1 cellular context compared by ENCODE assay signal in the genomic region with DNA sequence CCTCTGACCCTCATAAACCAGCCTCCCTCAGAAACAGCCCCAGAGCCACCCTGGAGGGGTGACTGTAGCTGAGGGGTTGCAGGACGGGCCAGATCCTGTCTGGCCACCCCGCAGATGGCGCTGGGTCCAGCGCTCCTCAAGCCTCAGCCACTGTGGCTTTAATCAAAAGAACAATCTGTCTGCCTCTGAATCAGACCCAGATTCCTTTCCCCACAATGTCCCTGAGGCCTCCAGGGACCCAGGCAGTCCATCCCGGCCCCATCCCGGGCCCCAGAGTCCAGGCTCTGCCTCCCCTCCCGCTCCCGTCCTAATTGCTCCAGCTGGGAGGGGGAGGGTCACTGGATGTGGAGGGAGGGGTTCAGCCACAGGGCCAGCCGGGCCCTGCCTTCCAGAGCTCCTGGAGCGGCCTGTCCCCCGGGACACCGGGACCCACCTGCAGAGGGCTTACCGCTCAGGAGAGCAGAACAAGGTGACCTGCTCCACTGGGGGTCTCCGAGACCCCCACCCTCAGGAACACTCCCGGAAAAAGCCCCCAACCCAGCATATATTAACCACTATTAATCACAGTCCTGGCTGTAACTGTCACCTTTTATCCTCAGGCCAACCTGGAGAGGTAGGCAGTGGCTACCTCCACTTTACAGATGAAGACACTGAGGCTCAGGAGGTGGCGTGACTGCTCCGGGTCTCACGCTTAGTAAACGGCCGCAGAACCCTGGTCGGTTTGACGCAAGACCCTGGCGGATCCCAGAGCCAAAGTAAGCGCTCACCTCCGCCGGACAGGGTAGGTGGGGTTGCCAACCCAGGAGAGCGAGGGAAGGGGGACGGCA.
TF ChIP-seq lines count a peak whose summit lies in the region.

No MANE protein-coding gene starts in this region.

TF ChIP-seq in HEK293, 187 proteins besides CTCF, POLR2A, EP300 and RAD21 (continued from another document):
- TF ChIP-seq, protein P1, sequence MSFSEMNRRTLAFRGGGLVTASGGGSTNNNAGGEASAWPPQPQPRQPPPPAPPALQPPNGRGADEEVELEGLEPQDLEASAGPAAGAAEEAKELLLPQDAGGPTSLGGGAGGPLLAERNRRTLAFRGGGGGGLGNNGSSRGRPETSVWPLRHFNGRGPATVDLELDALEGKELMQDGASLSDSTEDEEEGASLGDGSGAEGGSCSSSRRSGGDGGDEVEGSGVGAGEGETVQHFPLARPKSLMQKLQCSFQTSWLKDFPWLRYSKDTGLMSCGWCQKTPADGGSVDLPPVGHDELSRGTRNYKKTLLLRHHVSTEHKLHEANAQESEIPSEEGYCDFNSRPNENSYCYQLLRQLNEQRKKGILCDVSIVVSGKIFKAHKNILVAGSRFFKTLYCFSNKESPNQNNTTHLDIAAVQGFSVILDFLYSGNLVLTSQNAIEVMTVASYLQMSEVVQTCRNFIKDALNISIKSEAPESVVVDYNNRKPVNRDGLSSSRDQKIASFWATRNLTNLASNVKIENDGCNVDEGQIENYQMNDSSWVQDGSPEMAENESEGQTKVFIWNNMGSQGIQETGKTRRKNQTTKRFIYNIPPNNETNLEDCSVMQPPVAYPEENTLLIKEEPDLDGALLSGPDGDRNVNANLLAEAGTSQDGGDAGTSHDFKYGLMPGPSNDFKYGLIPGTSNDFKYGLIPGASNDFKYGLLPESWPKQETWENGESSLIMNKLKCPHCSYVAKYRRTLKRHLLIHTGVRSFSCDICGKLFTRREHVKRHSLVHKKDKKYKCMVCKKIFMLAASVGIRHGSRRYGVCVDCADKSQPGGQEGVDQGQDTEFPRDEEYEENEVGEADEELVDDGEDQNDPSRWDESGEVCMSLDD (tag by site-specific recombination; IDR thresholded peaks at IDR 0.05), result 0 out of 2 replicates have a peak, but pooled peaks have one; percentile 17
- TF ChIP-seq ZFHX2 (tag by site-specific recombination; conservative IDR thresholded peaks at IDR 0.05) (no peak), ZNF394 (tag by site-specific recombination; IDR thresholded peaks at IDR 0.05; ENCODE audit: borderline replicate concordance) (no peak), ZNF558 (tag by site-specific recombination; IDR thresholded peaks at IDR 0.05) (no peak), RBAK (tag by site-specific recombination; IDR thresholded peaks at IDR 0.05) (no peak), ZNF530 (tag by site-specific recombination; IDR thresholded peaks at IDR 0.05; ENCODE audit: low read depth) (no peak), ZNF423 (tag by site-specific recombination; IDR thresholded peaks at IDR 0.05) (0 out of 2 replicates have a peak, but pooled peaks have one; percentile 23), ZNF19 (tag by site-specific recombination; IDR thresholded peaks at IDR 0.05; ENCODE audit: low read depth) (no peak), OSR2 (tag by site-specific recombination; IDR thresholded peaks at IDR 0.05) (no peak), ZNF701 (tag by site-specific recombination; IDR thresholded peaks at IDR 0.05) (no peak), ZNF16 (tag by site-specific recombination; IDR thresholded peaks at IDR 0.05; ENCODE audit: low read depth) (no peak), ZNF114 (tag by site-specific recombination; IDR thresholded peaks at IDR 0.05) (no peak), ZNF555 (tag by site-specific recombination; conservative IDR thresholded peaks at IDR 0.05) (no peak), KLF9 (tag by site-specific recombination; IDR thresholded peaks at IDR 0.05; ENCODE audit: low read depth) (no peak), GLI2 (tag by site-specific recombination; IDR thresholded peaks at IDR 0.05; ENCODE audit: borderline replicate concordance, low read depth) (no peak), ZNF266 (tag by site-specific recombination; IDR thresholded peaks at IDR 0.05; ENCODE audit: low read depth) (no peak), ZNF10 (tag by site-specific recombination; IDR thresholded peaks at IDR 0.05) (no peak), TCF7L2 (IDR thresholded peaks at IDR 0.05; ENCODE audit: borderline replicate concordance, low read depth, low read length) (no peak), ZNF747 (tag by site-specific recombination; IDR thresholded peaks at IDR 0.05) (no peak), ZNF521 (tag by site-specific recombination; IDR thresholded peaks at IDR 0.05) (no peak), ZNF600 (tag by site-specific recombination; IDR thresholded peaks at IDR 0.05) (no peak), IKZF3 (tag by site-specific recombination; IDR thresholded peaks at IDR 0.05) (peak; percentile 77), EGR2 (tag by site-specific recombination; IDR thresholded peaks at IDR 0.05; ENCODE audit: low read depth) (no peak), ZNF324 (tag by site-specific recombination; IDR thresholded peaks at IDR 0.05) (no peak), ZBTB7A (tag by site-specific recombination; IDR thresholded peaks at IDR 0.05; ENCODE audit: low read depth) (peak; percentile 66; the same call in 1 of the 2 replicates)
- TF ChIP-seq, protein P2, sequence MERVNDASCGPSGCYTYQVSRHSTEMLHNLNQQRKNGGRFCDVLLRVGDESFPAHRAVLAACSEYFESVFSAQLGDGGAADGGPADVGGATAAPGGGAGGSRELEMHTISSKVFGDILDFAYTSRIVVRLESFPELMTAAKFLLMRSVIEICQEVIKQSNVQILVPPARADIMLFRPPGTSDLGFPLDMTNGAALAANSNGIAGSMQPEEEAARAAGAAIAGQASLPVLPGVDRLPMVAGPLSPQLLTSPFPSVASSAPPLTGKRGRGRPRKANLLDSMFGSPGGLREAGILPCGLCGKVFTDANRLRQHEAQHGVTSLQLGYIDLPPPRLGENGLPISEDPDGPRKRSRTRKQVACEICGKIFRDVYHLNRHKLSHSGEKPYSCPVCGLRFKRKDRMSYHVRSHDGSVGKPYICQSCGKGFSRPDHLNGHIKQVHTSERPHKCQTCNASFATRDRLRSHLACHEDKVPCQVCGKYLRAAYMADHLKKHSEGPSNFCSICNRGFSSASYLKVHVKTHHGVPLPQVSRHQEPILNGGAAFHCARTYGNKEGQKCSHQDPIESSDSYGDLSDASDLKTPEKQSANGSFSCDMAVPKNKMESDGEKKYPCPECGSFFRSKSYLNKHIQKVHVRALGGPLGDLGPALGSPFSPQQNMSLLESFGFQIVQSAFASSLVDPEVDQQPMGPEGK (tag by site-specific recombination; IDR thresholded peaks at IDR 0.05), result peak; percentile 55
- TF ChIP-seq, protein P3, sequence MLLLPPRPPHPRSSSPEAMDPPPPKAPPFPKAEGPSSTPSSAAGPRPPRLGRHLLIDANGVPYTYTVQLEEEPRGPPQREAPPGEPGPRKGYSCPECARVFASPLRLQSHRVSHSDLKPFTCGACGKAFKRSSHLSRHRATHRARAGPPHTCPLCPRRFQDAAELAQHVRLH (tag by site-specific recombination; IDR thresholded peaks at IDR 0.05), result no peak
- TF ChIP-seq, protein P4, sequence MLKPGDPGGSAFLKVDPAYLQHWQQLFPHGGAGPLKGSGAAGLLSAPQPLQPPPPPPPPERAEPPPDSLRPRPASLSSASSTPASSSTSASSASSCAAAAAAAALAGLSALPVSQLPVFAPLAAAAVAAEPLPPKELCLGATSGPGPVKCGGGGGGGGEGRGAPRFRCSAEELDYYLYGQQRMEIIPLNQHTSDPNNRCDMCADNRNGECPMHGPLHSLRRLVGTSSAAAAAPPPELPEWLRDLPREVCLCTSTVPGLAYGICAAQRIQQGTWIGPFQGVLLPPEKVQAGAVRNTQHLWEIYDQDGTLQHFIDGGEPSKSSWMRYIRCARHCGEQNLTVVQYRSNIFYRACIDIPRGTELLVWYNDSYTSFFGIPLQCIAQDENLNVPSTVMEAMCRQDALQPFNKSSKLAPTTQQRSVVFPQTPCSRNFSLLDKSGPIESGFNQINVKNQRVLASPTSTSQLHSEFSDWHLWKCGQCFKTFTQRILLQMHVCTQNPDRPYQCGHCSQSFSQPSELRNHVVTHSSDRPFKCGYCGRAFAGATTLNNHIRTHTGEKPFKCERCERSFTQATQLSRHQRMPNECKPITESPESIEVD (tag by site-specific recombination; IDR thresholded peaks at IDR 0.05), result no peak
- TF ChIP-seq, protein P5, sequence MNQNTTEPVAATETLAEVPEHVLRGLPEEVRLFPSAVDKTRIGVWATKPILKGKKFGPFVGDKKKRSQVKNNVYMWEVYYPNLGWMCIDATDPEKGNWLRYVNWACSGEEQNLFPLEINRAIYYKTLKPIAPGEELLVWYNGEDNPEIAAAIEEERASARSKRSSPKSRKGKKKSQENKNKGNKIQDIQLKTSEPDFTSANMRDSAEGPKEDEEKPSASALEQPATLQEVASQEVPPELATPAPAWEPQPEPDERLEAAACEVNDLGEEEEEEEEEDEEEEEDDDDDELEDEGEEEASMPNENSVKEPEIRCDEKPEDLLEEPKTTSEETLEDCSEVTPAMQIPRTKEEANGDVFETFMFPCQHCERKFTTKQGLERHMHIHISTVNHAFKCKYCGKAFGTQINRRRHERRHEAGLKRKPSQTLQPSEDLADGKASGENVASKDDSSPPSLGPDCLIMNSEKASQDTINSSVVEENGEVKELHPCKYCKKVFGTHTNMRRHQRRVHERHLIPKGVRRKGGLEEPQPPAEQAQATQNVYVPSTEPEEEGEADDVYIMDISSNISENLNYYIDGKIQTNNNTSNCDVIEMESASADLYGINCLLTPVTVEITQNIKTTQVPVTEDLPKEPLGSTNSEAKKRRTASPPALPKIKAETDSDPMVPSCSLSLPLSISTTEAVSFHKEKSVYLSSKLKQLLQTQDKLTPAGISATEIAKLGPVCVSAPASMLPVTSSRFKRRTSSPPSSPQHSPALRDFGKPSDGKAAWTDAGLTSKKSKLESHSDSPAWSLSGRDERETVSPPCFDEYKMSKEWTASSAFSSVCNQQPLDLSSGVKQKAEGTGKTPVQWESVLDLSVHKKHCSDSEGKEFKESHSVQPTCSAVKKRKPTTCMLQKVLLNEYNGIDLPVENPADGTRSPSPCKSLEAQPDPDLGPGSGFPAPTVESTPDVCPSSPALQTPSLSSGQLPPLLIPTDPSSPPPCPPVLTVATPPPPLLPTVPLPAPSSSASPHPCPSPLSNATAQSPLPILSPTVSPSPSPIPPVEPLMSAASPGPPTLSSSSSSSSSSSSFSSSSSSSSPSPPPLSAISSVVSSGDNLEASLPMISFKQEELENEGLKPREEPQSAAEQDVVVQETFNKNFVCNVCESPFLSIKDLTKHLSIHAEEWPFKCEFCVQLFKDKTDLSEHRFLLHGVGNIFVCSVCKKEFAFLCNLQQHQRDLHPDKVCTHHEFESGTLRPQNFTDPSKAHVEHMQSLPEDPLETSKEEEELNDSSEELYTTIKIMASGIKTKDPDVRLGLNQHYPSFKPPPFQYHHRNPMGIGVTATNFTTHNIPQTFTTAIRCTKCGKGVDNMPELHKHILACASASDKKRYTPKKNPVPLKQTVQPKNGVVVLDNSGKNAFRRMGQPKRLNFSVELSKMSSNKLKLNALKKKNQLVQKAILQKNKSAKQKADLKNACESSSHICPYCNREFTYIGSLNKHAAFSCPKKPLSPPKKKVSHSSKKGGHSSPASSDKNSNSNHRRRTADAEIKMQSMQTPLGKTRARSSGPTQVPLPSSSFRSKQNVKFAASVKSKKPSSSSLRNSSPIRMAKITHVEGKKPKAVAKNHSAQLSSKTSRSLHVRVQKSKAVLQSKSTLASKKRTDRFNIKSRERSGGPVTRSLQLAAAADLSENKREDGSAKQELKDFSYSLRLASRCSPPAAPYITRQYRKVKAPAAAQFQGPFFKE (tag by site-specific recombination; IDR thresholded peaks at IDR 0.05; ENCODE audit: borderline replicate concordance), result no peak
- TF ChIP-seq, protein P6, sequence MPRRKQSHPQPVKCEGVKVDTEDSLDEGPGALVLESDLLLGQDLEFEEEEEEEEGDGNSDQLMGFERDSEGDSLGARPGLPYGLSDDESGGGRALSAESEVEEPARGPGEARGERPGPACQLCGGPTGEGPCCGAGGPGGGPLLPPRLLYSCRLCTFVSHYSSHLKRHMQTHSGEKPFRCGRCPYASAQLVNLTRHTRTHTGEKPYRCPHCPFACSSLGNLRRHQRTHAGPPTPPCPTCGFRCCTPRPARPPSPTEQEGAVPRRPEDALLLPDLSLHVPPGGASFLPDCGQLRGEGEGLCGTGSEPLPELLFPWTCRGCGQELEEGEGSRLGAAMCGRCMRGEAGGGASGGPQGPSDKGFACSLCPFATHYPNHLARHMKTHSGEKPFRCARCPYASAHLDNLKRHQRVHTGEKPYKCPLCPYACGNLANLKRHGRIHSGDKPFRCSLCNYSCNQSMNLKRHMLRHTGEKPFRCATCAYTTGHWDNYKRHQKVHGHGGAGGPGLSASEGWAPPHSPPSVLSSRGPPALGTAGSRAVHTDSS (tag by site-specific recombination; IDR thresholded peaks at IDR 0.05), result no peak
- TF ChIP-seq, protein P7, sequence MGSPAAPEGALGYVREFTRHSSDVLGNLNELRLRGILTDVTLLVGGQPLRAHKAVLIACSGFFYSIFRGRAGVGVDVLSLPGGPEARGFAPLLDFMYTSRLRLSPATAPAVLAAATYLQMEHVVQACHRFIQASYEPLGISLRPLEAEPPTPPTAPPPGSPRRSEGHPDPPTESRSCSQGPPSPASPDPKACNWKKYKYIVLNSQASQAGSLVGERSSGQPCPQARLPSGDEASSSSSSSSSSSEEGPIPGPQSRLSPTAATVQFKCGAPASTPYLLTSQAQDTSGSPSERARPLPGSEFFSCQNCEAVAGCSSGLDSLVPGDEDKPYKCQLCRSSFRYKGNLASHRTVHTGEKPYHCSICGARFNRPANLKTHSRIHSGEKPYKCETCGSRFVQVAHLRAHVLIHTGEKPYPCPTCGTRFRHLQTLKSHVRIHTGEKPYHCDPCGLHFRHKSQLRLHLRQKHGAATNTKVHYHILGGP (tag by site-specific recombination; IDR thresholded peaks at IDR 0.05), result no peak
